Comparison of ENCODE assay signal across 8 cellular contexts in the genomic region with DNA sequence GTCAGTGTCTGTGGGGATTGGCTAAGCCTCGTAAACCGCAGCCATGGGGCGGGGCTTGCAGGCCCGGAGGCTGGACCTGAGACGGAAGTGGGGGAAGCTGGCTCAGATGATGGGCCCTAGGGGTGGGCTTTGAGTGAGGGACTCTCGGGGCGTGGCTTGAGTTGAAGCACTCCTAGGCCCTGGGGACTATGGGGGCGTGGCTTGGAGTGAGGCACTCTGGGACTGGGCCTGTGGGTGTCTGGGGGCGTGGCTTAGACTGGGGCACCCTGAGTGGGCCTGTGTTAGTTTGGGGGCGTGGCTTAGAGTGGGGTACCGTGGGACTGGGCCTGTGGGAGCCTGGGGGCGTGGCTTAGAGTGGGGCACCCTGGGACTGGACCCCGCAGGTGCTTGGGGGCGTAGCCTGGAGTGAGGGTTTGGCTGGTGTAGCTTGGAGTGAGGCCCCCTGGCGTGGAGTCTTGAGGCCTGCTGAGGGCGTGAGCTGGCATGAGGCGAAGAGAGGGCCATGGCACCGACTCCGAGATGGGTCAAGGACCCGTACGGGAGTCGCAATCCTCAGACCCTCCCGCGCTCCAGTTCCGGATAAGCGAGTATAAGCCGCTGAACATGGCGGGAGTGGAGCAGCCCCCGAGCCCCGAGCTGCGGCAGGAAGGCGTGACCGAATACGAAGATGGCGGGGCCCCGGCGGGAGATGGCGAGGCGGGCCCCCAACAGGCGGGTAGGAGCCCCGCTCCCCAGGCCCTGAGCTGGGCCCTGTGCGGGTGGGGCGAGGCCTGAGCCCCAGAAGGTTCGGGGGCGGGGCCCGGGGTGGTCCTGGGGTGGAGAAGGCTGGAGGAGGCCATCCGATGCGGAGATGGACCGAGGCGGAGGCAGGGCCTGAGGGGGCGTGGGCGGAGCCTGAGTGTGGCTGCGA. TPM values are rescaled to one million over a fixed set of nuclear protein-coding genes. Genes with fewer than 3 reads are reported as not detected.
A peak's percentile ranks its signal among the peaks of the same experiment; 100 is the strongest.
DNase-seq lines count a peak whose midpoint lies in the region; ATAC-seq and TF ChIP-seq lines count a peak whose summit lies in the region.

No MANE protein-coding gene starts in this region.

- CTCF ChIA-PET in AG04449 (lab: Yijun Ruan, JAX): interaction anchor here (1.0 to 2.5 kb wide), 5 partner anchors 13 to 26 kb away, joined by 3 to 14 read pairs (median 4); no protein-coding TSS in a partner anchor

- POLR2A ChIA-PET in AG04449 (lab: Yijun Ruan, JAX): interaction anchor here (1.1 kb wide), 1 partner anchor 57 kb away, joined by 4 read pairs; the partner anchor contains the start of gene SRSF6

- H3K27ac ChIP-seq in cingulate gyrus (ENCODE audit: low read depth, low read length): peak overlapping the region; percentile 19

- TF ChIP-seq CTCF in AG04449 (IDR thresholded peaks at IDR 0.05; ENCODE audit: insufficient read depth, low read length, missing control alignments): peak; percentile 54

- intact Hi-C loops in left colon (cut with DNase I, micrococcal nuclease): no loop called here

- DNase-seq in AG04449 (ENCODE audit: low read depth, low spot score): peak; percentile 90
- peak; percentile 95 for DNase-seq in NCI-H345 treated with DMSO at 0.1 percent for 48 hours (lab: John Stamatoyannopoulos, UW; ENCODE audit: unreplicated experiment)
- DNase-seq in activated CD4-positive, alpha-beta T cell treated with anti-CD3 and anti-CD28 coated beads for 4 hours: peak; percentile 89 to 92
- peak; percentile 98 to 99 for DNase-seq in left colon
- peak; percentile 73 to 88 (median 76) for DNase-seq in stimulated activated CD4-positive, alpha-beta T cell treated with anti-CD3 and anti-CD28 coated beads, Interleukin-1b, Interleukin-23, amount 100 ng/mL, for 24 hours (ENCODE audit: low read depth in 4 of 4, low spot score in 1 of 4)

- ATAC-seq in GM18873 (IDR thresholded peaks at IDR 0.05; ENCODE audit: low FRiP score, unreplicated experiment) (peak; percentile 76), HG03135 (IDR thresholded peaks at IDR 0.05; ENCODE audit: unreplicated experiment) (peak; percentile 84), left colon (peak; percentile 91)

- H3K4me3 ChIP-seq in AG04449 (ENCODE audit: low read depth, low read length): peak overlapping the region; percentile 67

RNA-seq across cellular contexts. Expression of gene L3MBTL1, which starts 6.8 kb away (rescaled TPM):
- 10 to 100 TPM in 1 of 2 donors, 1 to 10 TPM in 1; 7.6 to 11.5 TPM for total RNA-seq in left colon

RNA-seq across cellular contexts. Expression of gene SGK2, which starts 44.5 kb away (rescaled TPM):
- total RNA-seq in left colon: 100 to 1,000 TPM; 125 to 135 TPM

RNA-seq across cellular contexts. Expression of gene SRSF6, which starts 56.6 kb away (rescaled TPM):
- total RNA-seq in left colon: 100 to 1,000 TPM; 109 to 116 TPM

Comparison
In these comparisons a context has a peak if more than half of its experiments do, and no peak if none do; other contexts are left out.
1. Peak in every context shown above with its lines: DNase-seq, ATAC-seq, H3K4me3 ChIP-seq and H3K27ac ChIP-seq.